8 cellular contexts compared by ENCODE assay signal in genomic region chr11:62792193-62792575, GRCh38. TPM values are rescaled to one million over a fixed set of nuclear protein-coding genes. Genes with fewer than 3 reads are reported as not detected.
DNase-seq lines count a peak whose midpoint lies in the region; ATAC-seq and TF ChIP-seq lines count a peak whose summit lies in the region.

No MANE protein-coding gene starts in this region.

- H3K4me3 ChIP-seq in AG04449 (ENCODE audit: low read depth, low read length) (peak overlapping the region; percentile 33), HL-60 (replicated peaks; ENCODE audit: insufficient read depth, low read length) (peak overlapping the region; percentile 97), body of pancreas (no peak overlapping the region), lower lobe of right lung (peak overlapping the region; percentile 71)

- H3K9me3 Mint-ChIP-seq in type B pancreatic cell: no peaks in the 10 kb centered on the region

- H3K9me3 ChIP-seq in body of pancreas (no peaks in the 10 kb centered on the region), lower lobe of right lung (no peaks in the 10 kb centered on the region)

- WGBS in body of pancreas, 2 donors: 21 to 22% methylated on average over 10 to 11 of the region's 11 CpGs

- intact Hi-C loops in body of pancreas (cut with DNase I) (no loop called here), lower lobe of right lung (cut with DNase I) (no loop called here)

- TF ChIP-seq CTCF in AG04449 (IDR thresholded peaks at IDR 0.05; ENCODE audit: insufficient read depth, low read length, missing control alignments) (no peak), HL-60 (IDR thresholded peaks at IDR 0.05; ENCODE audit: insufficient read depth, low read length) (no peak), body of pancreas (IDR thresholded peaks at IDR 0.05) (no peak), lower lobe of right lung (IDR thresholded peaks at IDR 0.05) (no peak), type B pancreatic cell (conservative IDR thresholded peaks at IDR 0.05) (no peak)

- no peak for TF ChIP-seq POLR2A in body of pancreas (IDR thresholded peaks at IDR 0.05)

- H3K4me1 ChIP-seq in body of pancreas (peaks cover 41% of the 10 kb centered on the region), lower lobe of right lung (peaks cover 48% of the 10 kb centered on the region)

- DNase-seq in AG04449 (ENCODE audit: low read depth, low spot score) (no peak), HL-60 (ENCODE audit: low read depth in 1 of 2, low spot score in 1 of 2) (no peak), body of pancreas (peak in 1 of 4 donors; percentile 24), lower lobe of right lung (no peak), type B pancreatic cell (ENCODE audit: extremely low spot score, unreplicated experiment) (no peak), NCI-H2107 treated with DMSO at 0.1 percent for 48 hours (lab: John Stamatoyannopoulos, UW; ENCODE audit: unreplicated experiment) (no peak), NCI-H1105 (lab: John Stamatoyannopoulos, UW) (no peak)

- peak overlapping the region; percentile 97 for H3K27ac Mint-ChIP-seq in type B pancreatic cell

- H3K27ac ChIP-seq in HL-60 (replicated peaks): peak overlapping the region; percentile 87
- H3K27ac ChIP-seq in body of pancreas: peak overlapping the region; percentile 48 to 86 (median 72)
- peak overlapping the region; percentile 89 for H3K27ac ChIP-seq in lower lobe of right lung

- H3K27me3 ChIP-seq in HL-60 (ENCODE audit: insufficient read depth, poor library complexity, severe bottlenecking) (no peaks in the 10 kb centered on the region), body of pancreas (no peaks in the 10 kb centered on the region), lower lobe of right lung (ENCODE audit: low read depth) (no peaks in the 10 kb centered on the region)

- H3K36me3 ChIP-seq in body of pancreas (replicated peaks in 1 of 2; ENCODE audit: insufficient read depth in 1 of 2, low read depth in 2 of 2): peaks cover 6 to 26% of the 10 kb centered on the region in 2 donors
- peaks cover 78% of the 10 kb centered on the region for H3K36me3 ChIP-seq in lower lobe of right lung

- H3K27me3 Mint-ChIP-seq in type B pancreatic cell: no peaks in the 10 kb centered on the region

- peaks cover 31% of the 10 kb centered on the region for H3K36me3 Mint-ChIP-seq in type B pancreatic cell

- CTCF ChIA-PET in AG04449 (lab: Yijun Ruan, JAX): no interaction called here

- ATAC-seq in body of pancreas: no peak
- ATAC-seq in lower lobe of right lung: no peak
- ATAC-seq in HG03280 (IDR thresholded peaks at IDR 0.05; ENCODE audit: unreplicated experiment): no peak

- peak overlapping the region; percentile 95 for H3K4me3 Mint-ChIP-seq in type B pancreatic cell

- POLR2A ChIA-PET in AG04449 (lab: Yijun Ruan, JAX): interaction anchor here (0.6 to 2.0 kb wide), 4 partner anchors 12 to 49 kb away, joined by 3 to 7 read pairs (median 4); partner anchors contain the start of gene STX5

- peaks cover 27% of the 10 kb centered on the region for H3K4me1 Mint-ChIP-seq in type B pancreatic cell (ENCODE audit: unreplicated experiment)

RNA-seq across cellular contexts. Expression of gene TMEM223, which starts 0.4 kb away (rescaled TPM):
- total RNA-seq in body of pancreas: 10 to 100 TPM in 1 of 2 donors, 1 to 10 TPM in 1; 6.2 to 29.0 TPM
- total RNA-seq in lower lobe of right lung: 17.2 TPM
- total RNA-seq in type B pancreatic cell (ENCODE audit: low replicate concordance): 21.9 and 23.3 TPM in 2 replicates

RNA-seq across cellular contexts. Expression of gene TMEM179B, which starts 5.0 kb away (rescaled TPM):
- 10 to 100 TPM; 40.9 to 41.8 TPM for total RNA-seq in body of pancreas
- total RNA-seq in lower lobe of right lung: 54.6 TPM
- 41.1 and 53.1 TPM in 2 replicates for total RNA-seq in type B pancreatic cell (ENCODE audit: low replicate concordance)

RNA-seq across cellular contexts. Expression of gene NXF1, which starts 13.1 kb away (rescaled TPM):
- total RNA-seq in body of pancreas (100 to 1,000 TPM in 1 of 2 donors, 10 to 100 TPM in 1; 49.8 to 108 TPM), lower lobe of right lung (93.2 TPM), type B pancreatic cell (ENCODE audit: low replicate concordance) (111 TPM in 2 replicates)

RNA-seq across cellular contexts. Expression of gene TAF6L, which starts 21.0 kb away (rescaled TPM):
- total RNA-seq in body of pancreas (10 to 100 TPM; 23.9 to 39.9 TPM), lower lobe of right lung (23.6 TPM), type B pancreatic cell (ENCODE audit: low replicate concordance) (23.8 and 37.6 TPM in 2 replicates)

RNA-seq across cellular contexts. Expression of gene POLR2G, which starts 30.8 kb away (rescaled TPM):
- total RNA-seq in body of pancreas (10 to 100 TPM; 19.2 to 35.9 TPM), lower lobe of right lung (57.5 TPM), type B pancreatic cell (ENCODE audit: low replicate concordance) (68.8 and 98.7 TPM in 2 replicates)

Comparison
In these comparisons a context has a peak if more than half of its experiments do, and no peak if none do; other contexts are left out.
1. H3K4me3 ChIP-seq: peak in AG04449 (single experiment), HL-60 (single experiment) and lower lobe of right lung (single experiment); none in body of pancreas (0 of 2).
2. Peak in every context shown above with its lines, with median percentiles within 50 percentile points of each other: H3K27ac ChIP-seq.